ENCODE assay signal across 8 cellular contexts in genomic region chr3:37243811-37244748, GRCh38. TPM values are rescaled to one million over a fixed set of nuclear protein-coding genes. Genes with fewer than 3 reads are reported as not detected.
DNase-seq lines count a peak whose midpoint lies in the region; ATAC-seq and TF ChIP-seq lines count a peak whose summit lies in the region.

No MANE protein-coding gene starts in this region.

- H3K4me3 ChIP-seq in GM12864 (ENCODE audit: low read depth, low read length) (peak overlapping the region; percentile 98), urinary bladder (ENCODE audit: low read depth, low read length) (peak overlapping the region; percentile 67)

- intact Hi-C loops in Right ventricle myocardium superior (cut with DNase I) = no loop called here

- H3K36me3 ChIP-seq in urinary bladder (ENCODE audit: insufficient read depth) = no peaks in the 10 kb centered on the region

- TF ChIP-seq CTCF in GM12864 (IDR thresholded peaks at IDR 0.05; ENCODE audit: low read depth, low read length, missing control alignments) = no peak
- peak; percentile 14 for TF ChIP-seq CTCF in osteocyte (IDR thresholded peaks at IDR 0.05)

- ATAC-seq in HG02623 (IDR thresholded peaks at IDR 0.05; ENCODE audit: unreplicated experiment) (peak; percentile 29), Right ventricle myocardium superior (ENCODE audit: poor library complexity) (peak; percentile 83), HG03342 (IDR thresholded peaks at IDR 0.05; ENCODE audit: unreplicated experiment) (no peak)
- ATAC-seq in activated naive CD8-positive, alpha-beta T cell treated with anti-CD3 and anti-CD28 coated beads, Interleukin-2, amount 50 U/mL, for 24 hours = peak; percentile 38

- H3K27ac Mint-ChIP-seq in activated naive CD8-positive, alpha-beta T cell treated with anti-CD3 and anti-CD28 coated beads, Interleukin-2, amount 50 U/mL, for 24 hours = peak overlapping the region; percentile 99
- peak overlapping the region; percentile 98 for H3K27ac Mint-ChIP-seq in osteocyte (ENCODE audit: unreplicated experiment)

- H3K27me3 Mint-ChIP-seq in activated naive CD8-positive, alpha-beta T cell treated with anti-CD3 and anti-CD28 coated beads, Interleukin-2, amount 50 U/mL, for 24 hours = no peaks in the 10 kb centered on the region
- no peaks in the 10 kb centered on the region for H3K27me3 Mint-ChIP-seq in osteocyte (ENCODE audit: unreplicated experiment)

- H3K9me3 Mint-ChIP-seq in activated naive CD8-positive, alpha-beta T cell treated with anti-CD3 and anti-CD28 coated beads, Interleukin-2, amount 50 U/mL, for 24 hours = no peaks in the 10 kb centered on the region
- H3K9me3 Mint-ChIP-seq in osteocyte (ENCODE audit: unreplicated experiment) = no peaks in the 10 kb centered on the region

- H3K4me1 ChIP-seq in urinary bladder (ENCODE audit: insufficient read depth) = peaks cover 2% of the 10 kb centered on the region

- peak overlapping the region; percentile 94 for H3K4me3 Mint-ChIP-seq in activated naive CD8-positive, alpha-beta T cell treated with anti-CD3 and anti-CD28 coated beads, Interleukin-2, amount 50 U/mL, for 24 hours
- H3K4me3 Mint-ChIP-seq in osteocyte (ENCODE audit: unreplicated experiment) = peak overlapping the region; percentile 92

- WGBS in urinary bladder = 3% methylated on average over 36 of the region's 36 CpGs

- peak overlapping the region; percentile 83 for H3K27ac ChIP-seq in urinary bladder (ENCODE audit: low read depth)

- peaks cover 12% of the 10 kb centered on the region for H3K36me3 Mint-ChIP-seq in activated naive CD8-positive, alpha-beta T cell treated with anti-CD3 and anti-CD28 coated beads, Interleukin-2, amount 50 U/mL, for 24 hours (ENCODE audit: low read depth)
- no peaks in the 10 kb centered on the region for H3K36me3 Mint-ChIP-seq in osteocyte (ENCODE audit: unreplicated experiment)

- DNase-seq in GM12864 (ENCODE audit: low read depth) = no peak
- DNase-seq in RKO (ENCODE audit: low spot score) = peak; percentile 87
- peak; percentile 65 for DNase-seq in activated naive CD8-positive, alpha-beta T cell treated with anti-CD3 and anti-CD28 coated beads, Interleukin-2, amount 50 U/mL, for 24 hours
- DNase-seq in Right ventricle myocardium superior = peak; percentile 90
- peak; percentile 90 for DNase-seq in osteocyte (ENCODE audit: extremely low spot score, unreplicated experiment)

- peaks cover 49% of the 10 kb centered on the region for H3K4me1 Mint-ChIP-seq in activated naive CD8-positive, alpha-beta T cell treated with anti-CD3 and anti-CD28 coated beads, Interleukin-2, amount 50 U/mL, for 24 hours
- H3K4me1 Mint-ChIP-seq in osteocyte (ENCODE audit: unreplicated experiment) = peaks cover 50% of the 10 kb centered on the region

RNA-seq across cellular contexts. Expression of gene GOLGA4, which starts 1.0 kb away (rescaled TPM):
- total RNA-seq in Right ventricle myocardium superior = 170 TPM
- total RNA-seq in osteocyte = 55.9 and 62.8 TPM in 2 replicates
- total RNA-seq in urinary bladder = 130 TPM
- polyA plus RNA-seq in urinary bladder = 27.0 TPM
